ENCODE assay signal across 19 cellular contexts in the genomic region with DNA sequence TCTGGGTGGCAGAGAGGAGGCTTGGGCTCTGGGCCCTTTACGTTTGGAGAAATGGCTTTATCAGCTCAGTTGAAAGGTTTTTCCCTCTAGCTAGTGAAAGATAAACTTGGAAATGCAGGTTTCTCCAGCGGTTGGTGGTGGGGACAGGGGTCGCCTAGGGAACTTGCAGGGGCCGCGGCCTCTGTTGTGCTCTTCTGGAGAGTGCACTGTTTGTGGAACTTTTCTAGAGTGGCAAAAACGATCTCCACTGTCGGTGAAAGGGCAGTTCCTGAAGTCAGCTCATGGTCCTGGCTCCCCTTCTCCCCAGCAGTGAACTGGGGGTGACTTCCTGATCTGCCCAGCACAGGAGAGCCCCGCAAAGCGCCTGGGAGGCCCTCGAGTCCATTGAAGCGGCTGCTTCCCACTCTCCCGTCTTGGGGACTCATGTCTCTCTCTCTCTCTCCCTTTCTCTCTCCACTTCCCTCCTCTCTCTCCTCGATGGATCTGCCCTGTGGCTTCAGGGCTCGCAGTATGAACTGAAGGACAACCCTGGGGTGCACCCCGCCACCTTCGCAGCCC. TPM values are rescaled to one million over a fixed set of nuclear protein-coding genes. Genes with fewer than 3 reads are reported as not detected.
DNase-seq lines count a peak whose midpoint lies in the region; ATAC-seq and TF ChIP-seq lines count a peak whose summit lies in the region.
"Had no signal": no experiment of that assay in that cellular context is flagged by ENCODE, and none has a peak within 500 bp of the region (broad histone marks: within the 10 kb centered on the region; RNA-seq: fewer than 3 reads in every experiment).

No MANE protein-coding gene starts in this region.

- no TSS peak for BruUV-seq in mammary epithelial cell (replicated peaks; lab: Mats Ljungman, UMichigan)

- peak overlapping the region; percentile 99 for H3K9ac ChIP-seq in mammary epithelial cell (ENCODE audit: insufficient read depth, low read length)

- no peak overlapping the region for H3K27ac Mint-ChIP-seq in natural killer cell
- no peak overlapping the region for H3K27ac Mint-ChIP-seq in natural killer cell treated with Interleukin-12 subunit alpha and Interleukin-12 subunit beta and Interleukin-15 and Interleukin-18, amount 100 ng/mL, for 72 hours
- H3K27ac Mint-ChIP-seq in activated T-cell treated with anti-CD3 and anti-CD28 coated beads, Interleukin-2, amount 50 U/mL, for 24 hours, result no peak overlapping the region
- H3K27ac Mint-ChIP-seq: activated B cell treated with CpG ODN at 0.5 μM for 24 hours; CD8-positive, alpha-beta memory T cell; dendritic cell treated with granulocyte-macrophage colony-stimulating factor and Interleukin-4, amounts not matched to agents 40 ng/mL and 50 ng/mL, for 4 days had no signal

- DNase-seq in natural killer cell (no peak), mammary epithelial cell (peak; percentile 58), left lung (no peak), upper lobe of right lung (no peak), WERI-Rb-1 (no peak)
- DNase-seq in natural killer cell treated with Interleukin-12 subunit alpha and Interleukin-12 subunit beta and Interleukin-15 and Interleukin-18, amount 100 ng/mL, for 72 hours (ENCODE audit: low spot score), result no peak
- no peak for DNase-seq in activated T-cell treated with anti-CD3 and anti-CD28 coated beads, Interleukin-2, amount 50 U/mL, for 24 hours
- DNase-seq: activated B cell treated with CpG ODN at 0.5 μM for 24 hours; activated effector memory CD4-positive, alpha-beta T cell treated with Interleukin-2 at 50 U/mL for 16 hours; CD8-positive, alpha-beta memory T cell; esophagus squamous epithelium; NCI-H345; stomach; T-cell had no signal

- peaks cover 35% of the 10 kb centered on the region for H3K4me1 ChIP-seq in mammary epithelial cell (ENCODE audit: insufficient read depth, low read length)
- H3K4me1 ChIP-seq in left lung, result peaks cover 0 to 14% of the 10 kb centered on the region in 2 donors
- peaks cover 11% of the 10 kb centered on the region for H3K4me1 ChIP-seq in upper lobe of right lung

- H3K4me2 ChIP-seq in mammary epithelial cell (ENCODE audit: insufficient read depth, low read depth, low read length), result peak overlapping the region; percentile 99

- 2% methylated on average over 10 of the region's 16 CpGs for WGBS in mammary epithelial cell (ENCODE audit: low coverage, missing lambda C conversion rate)

- peak overlapping the region; percentile 31 for H3K4me3 Mint-ChIP-seq in natural killer cell
- no peak overlapping the region for H3K4me3 Mint-ChIP-seq in natural killer cell treated with Interleukin-12 subunit alpha and Interleukin-12 subunit beta and Interleukin-15 and Interleukin-18, amount 100 ng/mL, for 72 hours
- H3K4me3 Mint-ChIP-seq in activated T-cell treated with anti-CD3 and anti-CD28 coated beads, Interleukin-2, amount 50 U/mL, for 24 hours, result no peak overlapping the region
- H3K4me3 Mint-ChIP-seq: activated B cell treated with CpG ODN at 0.5 μM for 24 hours; CD8-positive, alpha-beta memory T cell; dendritic cell treated with granulocyte-macrophage colony-stimulating factor and Interleukin-4, amounts not matched to agents 40 ng/mL and 50 ng/mL, for 4 days; T-cell had no signal

- peak overlapping the region; percentile 96 for H3K27ac ChIP-seq in mammary epithelial cell (ENCODE audit: insufficient read depth, low read depth, low read length)
- H3K27ac ChIP-seq in left lung, result peak overlapping the region in 1 of 2 donors; percentile 56
- peak overlapping the region; percentile 6 for H3K27ac ChIP-seq in upper lobe of right lung
- H3K27ac ChIP-seq in WERI-Rb-1, result no peak overlapping the region
- H3K27ac ChIP-seq: esophagus squamous epithelium, stomach had no signal

- H2AFZ ChIP-seq in mammary epithelial cell (ENCODE audit: low read depth, low read length), result no peak overlapping the region

- H3K9me3 Mint-ChIP-seq in natural killer cell, result no peaks in the 10 kb centered on the region
- no peaks in the 10 kb centered on the region for H3K9me3 Mint-ChIP-seq in natural killer cell treated with Interleukin-12 subunit alpha and Interleukin-12 subunit beta and Interleukin-15 and Interleukin-18, amount 100 ng/mL, for 72 hours
- no peaks in the 10 kb centered on the region for H3K9me3 Mint-ChIP-seq in activated T-cell treated with anti-CD3 and anti-CD28 coated beads, Interleukin-2, amount 50 U/mL, for 24 hours
- H3K9me3 Mint-ChIP-seq: activated B cell treated with CpG ODN at 0.5 μM for 24 hours; dendritic cell treated with granulocyte-macrophage colony-stimulating factor and Interleukin-4, amounts not matched to agents 40 ng/mL and 50 ng/mL, for 4 days; T-cell had no signal

- peaks cover 54 to 57% of the 10 kb centered on the region in 2 donors for H3K27me3 Mint-ChIP-seq in natural killer cell (ENCODE audit: low read depth in 2 of 2)
- peaks cover 45% of the 10 kb centered on the region in 2 donors for H3K27me3 Mint-ChIP-seq in natural killer cell treated with Interleukin-12 subunit alpha and Interleukin-12 subunit beta and Interleukin-15 and Interleukin-18, amount 100 ng/mL, for 72 hours
- peaks cover 83% of the 10 kb centered on the region for H3K27me3 Mint-ChIP-seq in activated T-cell treated with anti-CD3 and anti-CD28 coated beads, Interleukin-2, amount 50 U/mL, for 24 hours

- in situ Hi-C loops in mammary epithelial cell (cut with MboI; ENCODE audit: low sequenced_read_pairs in 2 of 2), result loop anchor here (5.0 kb wide), 3 partner anchors 287 to 852 kb away; no protein-coding TSS in a partner anchor

- peaks cover 11% of the 10 kb centered on the region for H3K36me3 Mint-ChIP-seq in natural killer cell
- peaks cover 14% of the 10 kb centered on the region for H3K36me3 Mint-ChIP-seq in natural killer cell treated with Interleukin-12 subunit alpha and Interleukin-12 subunit beta and Interleukin-15 and Interleukin-18, amount 100 ng/mL, for 72 hours
- no peaks in the 10 kb centered on the region for H3K36me3 Mint-ChIP-seq in activated T-cell treated with anti-CD3 and anti-CD28 coated beads, Interleukin-2, amount 50 U/mL, for 24 hours (ENCODE audit: low read depth)
- H3K36me3 Mint-ChIP-seq: T-cell had no signal

- H3K4me3 ChIP-seq in mammary epithelial cell (replicated peaks in 1 of 3; ENCODE audit: insufficient read depth in 1 of 3, low read depth in 2 of 3, low read length in 3 of 3) (peak overlapping the region; percentile 82 to 100 (median 97)), left lung (peak overlapping the region in 1 of 2 donors; percentile 13), upper lobe of right lung (peak overlapping the region; percentile 14), WERI-Rb-1 (ENCODE audit: low read depth, low read length) (no peak overlapping the region)
- H3K4me3 ChIP-seq: stomach had no signal

- dilution Hi-C loops in mammary epithelial cell (cut with HindIII; ENCODE audit: low sequenced_read_pairs), result no loop called here

- CTCF ChIA-PET in mammary epithelial cell (lab: Charles Lee; ENCODE audit: low non-redundant PET), result no interaction called here

- no peaks in the 10 kb centered on the region for H3K36me3 ChIP-seq in mammary epithelial cell (ENCODE audit: insufficient read depth, low read length)
- H3K36me3 ChIP-seq in left lung, result no peaks in the 10 kb centered on the region
- H3K36me3 ChIP-seq in upper lobe of right lung, result no peaks in the 10 kb centered on the region
- H3K36me3 ChIP-seq in WERI-Rb-1, result no peaks in the 10 kb centered on the region
- H3K36me3 ChIP-seq: esophagus squamous epithelium, stomach had no signal

- no peaks in the 10 kb centered on the region for H3K27me3 ChIP-seq in mammary epithelial cell (ENCODE audit: insufficient read depth, low read length)
- peaks cover 88 to 100% of the 10 kb centered on the region in 2 donors for H3K27me3 ChIP-seq in left lung
- peaks cover 97% of the 10 kb centered on the region for H3K27me3 ChIP-seq in upper lobe of right lung
- H3K27me3 ChIP-seq in WERI-Rb-1 (ENCODE audit: insufficient read depth, low read depth, severe bottlenecking), result peaks cover 94% of the 10 kb centered on the region

- no peaks in the 10 kb centered on the region for H4K20me1 ChIP-seq in mammary epithelial cell (ENCODE audit: insufficient read depth, low read length)

- H3K9me3 ChIP-seq in mammary epithelial cell (replicated peaks; ENCODE audit: insufficient read depth, low read length) (no peaks in the 10 kb centered on the region), left lung (no peaks in the 10 kb centered on the region), upper lobe of right lung (no peaks in the 10 kb centered on the region), WERI-Rb-1 (ENCODE audit: severe bottlenecking) (peaks cover 78% of the 10 kb centered on the region)
- H3K9me3 ChIP-seq: esophagus squamous epithelium had no signal

- H3K4me1 Mint-ChIP-seq in natural killer cell, result peaks cover 10 to 19% of the 10 kb centered on the region in 2 donors
- H3K4me1 Mint-ChIP-seq in natural killer cell treated with Interleukin-12 subunit alpha and Interleukin-12 subunit beta and Interleukin-15 and Interleukin-18, amount 100 ng/mL, for 72 hours (ENCODE audit: low read depth in 2 of 2), result peaks cover 0 to 15% of the 10 kb centered on the region in 2 donors
- peaks cover 11% of the 10 kb centered on the region for H3K4me1 Mint-ChIP-seq in activated T-cell treated with anti-CD3 and anti-CD28 coated beads, Interleukin-2, amount 50 U/mL, for 24 hours (ENCODE audit: low read depth)
- H3K4me1 Mint-ChIP-seq: activated B cell treated with CpG ODN at 0.5 μM for 24 hours had no signal

- intact Hi-C loops in natural killer cell (cut with micrococcal nuclease) (no loop called here), mammary epithelial cell (cut with micrococcal nuclease) (loop anchor here (1.0 to 10.0 kb wide), 9 partner anchors 288 to 1834 kb away; partner anchors contain the start of gene IRX4), left lung (cut with DNase I) (loop anchor here in 1 of 2 donors (5.0 kb wide), 1 partner anchor 847 kb away; the partner anchor contains the start of gene IRX2), upper lobe of right lung (cut with DNase I) (no loop called here)

- no peak for ATAC-seq in natural killer cell
- no peak for ATAC-seq in natural killer cell treated with Interleukin-12 subunit alpha and Interleukin-12 subunit beta and Interleukin-15 and Interleukin-18, amount 100 ng/mL, for 72 hours
- peak; percentile 1 for ATAC-seq in left lung
- ATAC-seq in upper lobe of right lung, result no peak
- no peak for ATAC-seq in HG03095 (IDR thresholded peaks at IDR 0.05; ENCODE audit: unreplicated experiment)
- ATAC-seq: left lobe of liver, T-cell had no signal

- H3K79me2 ChIP-seq in mammary epithelial cell (ENCODE audit: insufficient read depth, low read length), result peaks cover 85% of the 10 kb centered on the region

- TF ChIP-seq CTCF in natural killer cell (IDR thresholded peaks at IDR 0.05) (no peak), mammary epithelial cell (conservative IDR thresholded peaks at IDR 0.05 in 1 of 2, IDR thresholded peaks at IDR 0.05 in 1 of 2; ENCODE audit: extremely low read depth in 1 of 2, insufficient read depth in 1 of 2, low read depth in 1 of 2, low read length in 2 of 2) (no peak), left lung (IDR thresholded peaks at IDR 0.05) (no peak), upper lobe of right lung (IDR thresholded peaks at IDR 0.05) (no peak), WERI-Rb-1 (IDR thresholded peaks at IDR 0.05; ENCODE audit: low read depth, low read length) (no peak)

RNA-seq across cellular contexts. Expression of gene IRX1, which starts 3.2 kb away (rescaled TPM):
- not detected for total RNA-seq in natural killer cell
- total RNA-seq in natural killer cell treated with Interleukin-12 subunit alpha and Interleukin-12 subunit beta and Interleukin-15 and Interleukin-18, amount 100 ng/mL, for 72 hours, result not detected
- total RNA-seq in mammary epithelial cell, result 100 to 1,000 TPM in 1 of 2 donors, 10 to 100 TPM in 1; 29.8 to 200 TPM
- polyA plus RNA-seq in mammary epithelial cell, result 29.6 TPM
- polyA minus RNA-seq in mammary epithelial cell, result 14.3 TPM
- 10 to 100 TPM in 1 of 2 donors, 1 to 10 TPM in 1; 4.0 to 18.3 TPM for total RNA-seq in left lung
- 7.5 TPM for total RNA-seq in upper lobe of right lung
- total RNA-seq: A673; activated B cell treated with CpG ODN at 0.5 μM for 24 hours; activated CD8-positive, alpha-beta memory T cell treated with anti-CD3 and anti-CD28 coated beads for 36 hours; CD8-positive, alpha-beta memory T cell; left lobe of liver; stomach; T-cell had no signal
- polyA plus RNA-seq: CD8-positive, alpha-beta memory T cell had no signal
